8 cellular contexts compared by ENCODE assay signal in the genomic region with DNA sequence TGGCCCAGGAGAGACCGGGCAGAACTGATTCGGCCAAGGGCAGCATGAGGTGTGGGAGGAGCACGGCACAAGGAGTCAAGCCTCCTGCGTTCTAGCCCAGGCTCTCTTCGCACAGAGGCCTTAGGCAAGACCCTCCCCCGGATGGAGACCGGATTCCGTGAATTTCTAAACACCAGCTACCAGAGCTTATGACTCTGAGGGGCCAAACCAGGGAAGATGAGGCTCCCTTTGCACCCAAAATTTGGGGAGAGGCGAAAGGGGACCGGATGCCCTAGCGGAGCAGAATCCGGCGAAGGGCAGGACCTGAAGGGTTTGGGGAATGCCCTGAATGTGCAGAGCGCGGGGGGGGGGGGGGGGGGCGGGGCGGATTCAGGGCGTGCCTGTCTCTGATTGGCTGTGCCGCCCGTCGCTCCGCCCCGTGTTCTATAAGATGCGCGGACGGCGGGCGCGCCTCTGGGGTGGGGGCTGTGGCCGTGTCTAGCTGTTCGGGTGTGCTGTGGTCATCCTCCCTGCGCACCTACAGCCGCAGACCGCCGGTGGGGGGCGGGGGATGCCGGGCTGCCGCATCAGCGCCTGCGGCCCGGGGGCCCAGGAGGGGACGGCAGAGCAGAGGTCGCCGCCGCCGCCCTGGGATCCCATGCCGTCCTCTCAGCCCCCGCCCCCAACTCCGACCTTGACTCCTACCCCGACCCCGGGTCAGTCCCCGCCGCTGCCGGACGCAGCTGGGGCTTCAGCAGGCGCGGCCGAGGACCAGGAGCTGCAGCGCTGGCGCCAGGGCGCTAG. TPM values are rescaled to one million over a fixed set of nuclear protein-coding genes. Genes with fewer than 3 reads are reported as not detected.
DNase-seq lines count a peak whose midpoint lies in the region; ATAC-seq lines count a peak whose summit lies in the region.

TRNP1 (plus strand) TSS at position 456 of the 783 bp plus-strand sequence; CDS start at position 551, 95 bp downstream.

- H3K27ac Mint-ChIP-seq in activated CD8-positive, alpha-beta memory T cell treated with anti-CD3 and anti-CD28 coated beads, Interleukin-2, amount 10 ng/mL, durations not matched to agents 7 days and 5 days: no peak within 1 kb of the TSS

- no peak within 1 kb of the TSS for H2BK5ac ChIP-seq in mesendoderm (ENCODE audit: low read length)

- no peak within 1 kb of the TSS for H3K23ac ChIP-seq in mesendoderm (ENCODE audit: low read length)

- ATAC-seq in HG02759 (IDR thresholded peaks at IDR 0.05; ENCODE audit: unreplicated experiment) (peak; percentile 68), HG02610 (IDR thresholded peaks at IDR 0.05; ENCODE audit: unreplicated experiment) (no peak)
- ATAC-seq in activated CD8-positive, alpha-beta memory T cell treated with anti-CD3 and anti-CD28 coated beads, Interleukin-2, amount 10 ng/mL, durations not matched to agents 7 days and 5 days: peak; percentile 72

- H3K4me3 Mint-ChIP-seq in activated CD8-positive, alpha-beta memory T cell treated with anti-CD3 and anti-CD28 coated beads, Interleukin-2, amount 10 ng/mL, durations not matched to agents 7 days and 5 days: peak within 1 kb of the TSS; percentile 61

- no peaks in the 10 kb centered on the region for H3K36me3 Mint-ChIP-seq in activated CD8-positive, alpha-beta memory T cell treated with anti-CD3 and anti-CD28 coated beads, Interleukin-2, amount 10 ng/mL, durations not matched to agents 7 days and 5 days

- H3K36me3 ChIP-seq in endocrine pancreas (ENCODE audit: control insufficient read depth, insufficient read depth, low read length) (no peaks in the 10 kb centered on the region), mesendoderm (ENCODE audit: control insufficient read depth, insufficient read depth, low read length) (no peaks in the 10 kb centered on the region)

- peak; percentile 56 for DNase-seq in DMS114 treated with DMSO at 0.1 percent for 48 hours (lab: John Stamatoyannopoulos, UW; ENCODE audit: unreplicated experiment)
- DNase-seq in NCI-H69 (lab: John Stamatoyannopoulos, UW): peak; percentile 81
- peak; percentile 72 for DNase-seq in activated CD8-positive, alpha-beta memory T cell treated with anti-CD3 and anti-CD28 coated beads, Interleukin-2, amount 10 ng/mL, durations not matched to agents 7 days and 5 days
- DNase-seq in mesendoderm: peak; percentile 93
- DNase-seq in stimulated activated CD8-positive, alpha-beta memory T cell treated with anti-CD3 and anti-CD28 coated beads, Interleukin-12 subunit alpha, Interleukin-12 subunit beta, amount 100 ng/mL, for 4 hours (ENCODE audit: low read depth): peak; percentile 56

- H3K9me3 ChIP-seq in endocrine pancreas (ENCODE audit: control insufficient read depth, low read length): no peaks in the 10 kb centered on the region

- H2AK5ac ChIP-seq in mesendoderm (ENCODE audit: low read length): no peak within 1 kb of the TSS

- no peaks in the 10 kb centered on the region for H3K9me3 Mint-ChIP-seq in activated CD8-positive, alpha-beta memory T cell treated with anti-CD3 and anti-CD28 coated beads, Interleukin-2, amount 10 ng/mL, durations not matched to agents 7 days and 5 days (ENCODE audit: low read depth)

- WGBS in mesendoderm (ENCODE audit: extremely low coverage, insufficient coverage, low lambda C conversion rate): no CpG with 5 or more reads among the region's 61 CpGs

- H3K9ac ChIP-seq in endocrine pancreas (ENCODE audit: control insufficient read depth, insufficient read depth, low read length) (peak within 1 kb of the TSS; percentile 67), mesendoderm (ENCODE audit: low read length) (peak within 1 kb of the TSS; percentile 68)

- H4K5ac ChIP-seq in mesendoderm (ENCODE audit: low read length): no peak within 1 kb of the TSS

- no peak within 1 kb of the TSS for H2BK15ac ChIP-seq in mesendoderm (replicated peaks; ENCODE audit: low read depth)

- peak within 1 kb of the TSS; percentile 88 for H3K4ac ChIP-seq in mesendoderm (ENCODE audit: low read depth, low read length)

- peak within 1 kb of the TSS; percentile 85 for H3K4me2 ChIP-seq in mesendoderm (ENCODE audit: low read length)

- CTCF ChIA-PET in activated CD8-positive, alpha-beta memory T cell treated with anti-CD3 and anti-CD28 coated beads, Interleukin-2, amount 10 ng/mL, durations not matched to agents 7 days and 5 days (lab: Charles Lee): interaction anchor here (1.6 to 8.6 kb wide), 2 partner anchors 19 to 52 kb away, joined by 4 to 70 read pairs; no protein-coding TSS in a partner anchor

- H3K56ac ChIP-seq in mesendoderm (ENCODE audit: low read length): peak within 1 kb of the TSS; percentile 88

- H2BK120ac ChIP-seq in mesendoderm (ENCODE audit: low read depth, low read length): no peak within 1 kb of the TSS

- H3K4me3 ChIP-seq in endocrine pancreas (ENCODE audit: control insufficient read depth, insufficient read depth, low read length) (peak within 1 kb of the TSS; percentile 38), mesendoderm (ENCODE audit: low read length) (peak within 1 kb of the TSS; percentile 42)

- peak within 1 kb of the TSS; percentile 6 for H3K27ac ChIP-seq in mesendoderm (ENCODE audit: low read depth, low read length)

- H3K79me1 ChIP-seq in mesendoderm (ENCODE audit: low read length): peaks cover 5% of the 10 kb centered on the region

- H3K27me3 Mint-ChIP-seq in activated CD8-positive, alpha-beta memory T cell treated with anti-CD3 and anti-CD28 coated beads, Interleukin-2, amount 10 ng/mL, durations not matched to agents 7 days and 5 days: peaks cover 68% of the 10 kb centered on the region

- H4K8ac ChIP-seq in mesendoderm (ENCODE audit: low read depth, low read length): no peak within 1 kb of the TSS

- peaks cover 17% of the 10 kb centered on the region for H3K4me1 Mint-ChIP-seq in activated CD8-positive, alpha-beta memory T cell treated with anti-CD3 and anti-CD28 coated beads, Interleukin-2, amount 10 ng/mL, durations not matched to agents 7 days and 5 days

- H3K4me1 ChIP-seq in endocrine pancreas (ENCODE audit: control insufficient read depth, insufficient read depth, low read length) (no peaks in the 10 kb centered on the region), mesendoderm (ENCODE audit: control insufficient read depth, low read depth, low read length) (peaks cover 7% of the 10 kb centered on the region)

- peaks cover 4% of the 10 kb centered on the region for H3K79me2 ChIP-seq in mesendoderm (ENCODE audit: control insufficient read depth, insufficient read depth, low read length)

- H3K27me3 ChIP-seq in endocrine pancreas (ENCODE audit: control insufficient read depth, insufficient read depth, low read length) (no peaks in the 10 kb centered on the region), mesendoderm (ENCODE audit: insufficient read depth, low read length, poor library complexity) (no peaks in the 10 kb centered on the region)

- peak within 1 kb of the TSS; percentile 77 for H3K18ac ChIP-seq in mesendoderm (ENCODE audit: low read length)

RNA-seq across cellular contexts. Expression of gene TRNP1, which starts in this region (rescaled TPM):
- total RNA-seq in activated CD8-positive, alpha-beta memory T cell treated with anti-CD3 and anti-CD28 coated beads, Interleukin-2, amount 10 ng/mL, durations not matched to agents 7 days and 5 days: under 1 TPM; 0.15 to 0.19 TPM
- polyA plus RNA-seq in mesendoderm (2013, experiment 1 of 2): 20.9 TPM
- polyA plus RNA-seq in mesendoderm (2013, experiment 2 of 2): 21.5 TPM

Comparison
In these comparisons a context has a peak if more than half of its experiments do, and no peak if none do; other contexts are left out.
1. Peak in DNase-seq and ATAC-seq in activated CD8-positive, alpha-beta memory T cell treated with anti-CD3 and anti-CD28 coated beads, Interleukin-2, amount 10 ng/mL, durations not matched to agents 7 days and 5 days; RNA of the gene not detected or under 1 TPM.